In the genomic region with DNA sequence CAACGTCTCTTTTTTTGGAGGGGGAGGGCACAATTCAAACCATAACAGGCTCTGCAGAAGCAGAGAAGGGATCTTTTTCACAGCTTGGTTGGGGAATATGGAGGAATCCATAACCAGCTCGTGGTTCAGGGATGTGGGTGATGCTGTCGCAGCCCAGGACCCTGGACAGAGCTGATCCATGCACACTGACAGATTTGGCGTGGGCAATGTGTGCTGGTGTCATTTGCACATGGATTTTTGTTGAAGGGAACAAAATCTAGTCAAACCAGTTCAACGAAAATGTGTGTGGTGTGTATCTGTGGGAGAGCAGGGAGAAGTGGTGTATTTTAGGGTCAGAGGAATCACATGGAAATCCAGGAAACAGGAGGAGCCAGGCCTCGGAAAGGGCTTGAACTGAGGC, we compare ENCODE assay signal across 1 cellular context.
A peak's percentile ranks its signal among the peaks of the same experiment; 100 is the strongest.
TF ChIP-seq lines count a peak whose summit lies in the region.

No MANE protein-coding gene starts in this region.

TF ChIP-seq in A549, 52 proteins besides CTCF, POLR2A, EP300 and RAD21 (continued from another document):
- TF ChIP-seq, protein P1, sequence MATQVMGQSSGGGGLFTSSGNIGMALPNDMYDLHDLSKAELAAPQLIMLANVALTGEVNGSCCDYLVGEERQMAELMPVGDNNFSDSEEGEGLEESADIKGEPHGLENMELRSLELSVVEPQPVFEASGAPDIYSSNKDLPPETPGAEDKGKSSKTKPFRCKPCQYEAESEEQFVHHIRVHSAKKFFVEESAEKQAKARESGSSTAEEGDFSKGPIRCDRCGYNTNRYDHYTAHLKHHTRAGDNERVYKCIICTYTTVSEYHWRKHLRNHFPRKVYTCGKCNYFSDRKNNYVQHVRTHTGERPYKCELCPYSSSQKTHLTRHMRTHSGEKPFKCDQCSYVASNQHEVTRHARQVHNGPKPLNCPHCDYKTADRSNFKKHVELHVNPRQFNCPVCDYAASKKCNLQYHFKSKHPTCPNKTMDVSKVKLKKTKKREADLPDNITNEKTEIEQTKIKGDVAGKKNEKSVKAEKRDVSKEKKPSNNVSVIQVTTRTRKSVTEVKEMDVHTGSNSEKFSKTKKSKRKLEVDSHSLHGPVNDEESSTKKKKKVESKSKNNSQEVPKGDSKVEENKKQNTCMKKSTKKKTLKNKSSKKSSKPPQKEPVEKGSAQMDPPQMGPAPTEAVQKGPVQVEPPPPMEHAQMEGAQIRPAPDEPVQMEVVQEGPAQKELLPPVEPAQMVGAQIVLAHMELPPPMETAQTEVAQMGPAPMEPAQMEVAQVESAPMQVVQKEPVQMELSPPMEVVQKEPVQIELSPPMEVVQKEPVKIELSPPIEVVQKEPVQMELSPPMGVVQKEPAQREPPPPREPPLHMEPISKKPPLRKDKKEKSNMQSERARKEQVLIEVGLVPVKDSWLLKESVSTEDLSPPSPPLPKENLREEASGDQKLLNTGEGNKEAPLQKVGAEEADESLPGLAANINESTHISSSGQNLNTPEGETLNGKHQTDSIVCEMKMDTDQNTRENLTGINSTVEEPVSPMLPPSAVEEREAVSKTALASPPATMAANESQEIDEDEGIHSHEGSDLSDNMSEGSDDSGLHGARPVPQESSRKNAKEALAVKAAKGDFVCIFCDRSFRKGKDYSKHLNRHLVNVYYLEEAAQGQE (IDR thresholded peaks at IDR 0.05): peak; percentile 66; the same call in 1 of the 2 replicates
TF ChIP-seq in A549: peak in this region for 1.
